In the genomic region with DNA sequence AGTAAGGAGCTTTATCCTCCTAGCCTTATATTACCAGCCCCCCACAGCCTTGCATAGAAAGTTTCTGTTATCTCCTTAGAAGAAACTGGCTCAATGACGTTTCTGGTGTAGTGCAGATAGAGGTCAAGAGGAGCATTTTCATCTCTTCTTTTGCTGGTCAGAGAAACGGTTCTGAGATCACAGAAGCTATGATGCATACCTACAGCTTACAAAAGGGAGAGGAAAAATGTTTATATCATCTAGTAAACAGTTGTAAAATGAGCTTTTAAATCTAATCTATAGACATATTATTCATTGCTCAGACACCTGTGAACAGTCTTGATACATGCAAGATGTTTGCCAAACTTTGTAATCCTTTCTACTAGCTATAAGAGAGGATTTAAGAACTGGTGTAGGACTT, we compare ENCODE assay signal across 33 cellular contexts.
"Had no signal": no experiment of that assay in that cellular context is flagged by ENCODE, and none has a peak within 500 bp of the region (broad histone marks: within the 10 kb centered on the region; RNA-seq: fewer than 3 reads in every experiment).

No MANE protein-coding gene starts in this region.

- H3K27ac Mint-ChIP-seq: mesothelial cell of epicardium; natural killer cell; nephron progenitor cell; neural progenitor cell; progenitor cell of endocrine pancreas; stimulated activated naive B cell treated with anti-CD40 and anti-IgM and Interleukin-4, amounts not matched to agents 10 μg/mL and 1 μg/mL and 100 μg/mL, for 72 hours had no signal

- H3K27ac ChIP-seq: left lung, lower lobe of right lung, neural progenitor cell, neutrophil, parathyroid adenoma, right atrium auricular region, right lobe of liver, stomach, testis, thyroid gland, transverse colon, upper lobe of left lung, vagina had no signal

- H3K27me3 ChIP-seq: left lung, neural progenitor cell, neutrophil, right atrium auricular region, right lobe of liver, stomach, testis, thyroid gland, transverse colon, upper lobe of left lung, vagina had no signal

- ATAC-seq: left colon; left lung; lower lobe of right lung; natural killer cell; right lobe of liver; stimulated activated naive B cell treated with anti-CD40 and anti-IgM and Interleukin-4, amounts not matched to agents 10 μg/mL and 1 μg/mL and 100 μg/mL, for 72 hours; stimulated activated naive CD8-positive, alpha-beta T cell treated with anti-CD3 and anti-CD28 coated beads, Interleukin-15, Interleukin-2, amounts not matched to agents 100 U/mL and 50 U/mL, for 24 hours had no signal

- FAIRE-seq: islet of Langerhans, kidney had no signal

- H3K4me1 ChIP-seq: left lung, lower lobe of right lung, neural progenitor cell, parathyroid adenoma, right atrium auricular region, right lobe of liver, stomach, transverse colon, upper lobe of left lung, vagina had no signal

- DNase-seq: hypothalamus; immature natural killer cell; kidney; left colon; left lung; lower lobe of right lung; mammary epithelial cell; mesendoderm; naive B cell; natural killer cell; nephron progenitor cell; occipital lobe; right lobe of liver; stimulated activated CD4-positive, alpha-beta T cell treated with anti-CD3 and anti-CD28 coated beads, Interleukin-1b, Interleukin-23, amount 100 ng/mL, for 48 hours; stimulated activated CD4-positive, alpha-beta T cell treated with anti-CD3 and anti-CD28 coated beads, Interleukin-2, amount 100 ng/mL, for 48 hours; stimulated activated CD4-positive, alpha-beta T cell treated with anti-CD3 and anti-CD28 coated beads, Interleukin-4, amount 100 ng/mL, for 4 hours; stimulated activated CD8-positive, alpha-beta memory T cell treated with anti-CD3 and anti-CD28 coated beads, Interleukin-4, amount 100 ng/mL, for 48 hours; stimulated activated naive B cell treated with anti-CD40 and anti-IgM and Interleukin-4, amounts not matched to agents 10 μg/mL and 1 μg/mL and 100 μg/mL, for 72 hours; stimulated activated naive CD8-positive, alpha-beta T cell treated with anti-CD3 and anti-CD28 coated beads, Interleukin-15, Interleukin-2, amounts not matched to agents 100 U/mL and 50 U/mL, for 24 hours; stomach; testis; thyroid gland; transverse colon; upper lobe of left lung had no signal

- H3K9me3 Mint-ChIP-seq: immature natural killer cell; naive B cell; natural killer cell; nephron progenitor cell; neural progenitor cell; stimulated activated naive B cell treated with anti-CD40 and anti-IgM and Interleukin-4, amounts not matched to agents 10 μg/mL and 1 μg/mL and 100 μg/mL, for 72 hours had no signal

- H3K4me1 Mint-ChIP-seq: immature natural killer cell; mesothelial cell of epicardium; naive B cell; natural killer cell; nephron progenitor cell; neural progenitor cell; stimulated activated naive B cell treated with anti-CD40 and anti-IgM and Interleukin-4, amounts not matched to agents 10 μg/mL and 1 μg/mL and 100 μg/mL, for 72 hours had no signal

- H2AFZ ChIP-seq: neural progenitor cell, parathyroid adenoma had no signal

- H3K9me3 ChIP-seq: left lung, lower lobe of right lung, neutrophil, right atrium auricular region, right lobe of liver, stomach, testis, thyroid gland, transverse colon, upper lobe of left lung, vagina had no signal

- H3K4me2 ChIP-seq: neural progenitor cell, smooth muscle cell had no signal

- H3K4me3 ChIP-seq: left lung, lower lobe of right lung, neural progenitor cell, right atrium auricular region, right lobe of liver, smooth muscle cell, stomach, testis, thyroid gland, transverse colon, upper lobe of left lung, vagina had no signal

- H3K4me3 Mint-ChIP-seq: immature natural killer cell; mesothelial cell of epicardium; naive B cell; natural killer cell; nephron progenitor cell; neural progenitor cell; stimulated activated naive B cell treated with anti-CD40 and anti-IgM and Interleukin-4, amounts not matched to agents 10 μg/mL and 1 μg/mL and 100 μg/mL, for 72 hours had no signal

- H3K27me3 Mint-ChIP-seq: naive B cell; progenitor cell of endocrine pancreas; stimulated activated naive B cell treated with anti-CD40 and anti-IgM and Interleukin-4, amounts not matched to agents 10 μg/mL and 1 μg/mL and 100 μg/mL, for 72 hours had no signal

- H3K9ac ChIP-seq: neural progenitor cell, parathyroid adenoma had no signal
